11 cellular contexts compared by ENCODE assay signal in genomic region chr9:129712595-129713524, GRCh38. TPM values are rescaled to one million over a fixed set of nuclear protein-coding genes. Genes with fewer than 3 reads are reported as not detected.
DNase-seq lines count a peak whose midpoint lies in the region; ATAC-seq and TF ChIP-seq lines count a peak whose summit lies in the region.
"Had no signal": no experiment of that assay in that cellular context is flagged by ENCODE, and none has a peak within 500 bp of the region (broad histone marks: within the 10 kb centered on the region; RNA-seq: fewer than 3 reads in every experiment).

No MANE protein-coding gene starts in this region.

- H3K4me1 Mint-ChIP-seq in activated naive CD8-positive, alpha-beta T cell treated with anti-CD3 and anti-CD28 coated beads for 36 hours: peaks cover 15% of the 10 kb centered on the region

- H3K27me3 ChIP-seq in suprapubic skin: no peaks in the 10 kb centered on the region
- H3K27me3 ChIP-seq in BE2C: no peaks in the 10 kb centered on the region

- TF ChIP-seq EP300 in suprapubic skin (IDR thresholded peaks at IDR 0.05): no peak

- WGBS in suprapubic skin: 56% methylated on average over 25 of the region's 34 CpGs

- no peak overlapping the region for H3K27ac Mint-ChIP-seq in activated naive CD8-positive, alpha-beta T cell treated with anti-CD3 and anti-CD28 coated beads for 36 hours

- H3K36me3 Mint-ChIP-seq in activated naive CD8-positive, alpha-beta T cell treated with anti-CD3 and anti-CD28 coated beads for 36 hours: no peaks in the 10 kb centered on the region

- no peaks in the 10 kb centered on the region for H3K36me3 ChIP-seq in suprapubic skin
- H3K36me3 ChIP-seq in BE2C: no peaks in the 10 kb centered on the region

- DNase-seq in H4 (ENCODE audit: low spot score) (peak; percentile 79), left cardiac atrium (no peak), suprapubic skin (ENCODE audit: low spot score in 2 of 2) (no peak), LoVo (ENCODE audit: low spot score) (no peak), NCI-H69 (lab: John Stamatoyannopoulos, UW) (no peak), BE2C (no peak)
- DNase-seq in activated naive CD8-positive, alpha-beta T cell treated with anti-CD3 and anti-CD28 coated beads for 36 hours: peak; percentile 11
- no peak for DNase-seq in activated naive CD4-positive, alpha-beta T cell treated with Interleukin-2 at 50 U/mL for 16 hours
- DNase-seq: stimulated activated CD4-positive, alpha-beta T cell treated with anti-CD3 and anti-CD28 coated beads, Interleukin-1b, Interleukin-23, amount 100 ng/mL, for 48 hours; T-helper 1 cell had no signal

- no peak overlapping the region for H3K4me3 ChIP-seq in suprapubic skin
- no peak overlapping the region for H3K4me3 ChIP-seq in BE2C (ENCODE audit: low read depth, low read length)

- intact Hi-C loops in left cardiac atrium (cut with DNase I): no loop called here

- TF ChIP-seq CTCF in suprapubic skin (IDR thresholded peaks at IDR 0.05) (no peak), BE2C (IDR thresholded peaks at IDR 0.05; ENCODE audit: low read depth, low read length) (no peak)

- TF ChIP-seq POLR2A in suprapubic skin (IDR thresholded peaks at IDR 0.05): peak in 1 of 2 donors; percentile 11

- peak overlapping the region; percentile 69 for H3K27ac ChIP-seq in suprapubic skin

- H3K9me3 Mint-ChIP-seq in activated naive CD8-positive, alpha-beta T cell treated with anti-CD3 and anti-CD28 coated beads for 36 hours: no peaks in the 10 kb centered on the region

- no peak overlapping the region for H3K4me3 Mint-ChIP-seq in activated naive CD8-positive, alpha-beta T cell treated with anti-CD3 and anti-CD28 coated beads for 36 hours

- H3K4me1 ChIP-seq in suprapubic skin: peaks cover 30% of the 10 kb centered on the region
- H3K4me1 ChIP-seq in BE2C: no peaks in the 10 kb centered on the region

- H3K27me3 Mint-ChIP-seq in activated naive CD8-positive, alpha-beta T cell treated with anti-CD3 and anti-CD28 coated beads for 36 hours: peaks cover 15% of the 10 kb centered on the region

- H3K9me3 ChIP-seq in suprapubic skin (no peaks in the 10 kb centered on the region), BE2C (no peaks in the 10 kb centered on the region)

- ATAC-seq in left cardiac atrium: peak; percentile 33 to 52

RNA-seq across cellular contexts. Expression of gene PTGES, which starts 40.0 kb away (rescaled TPM):
- 13.0 and 14.2 TPM in 2 replicates for total RNA-seq in H4 (2014; rRNA removed; shearing (Covaris generic))
- total RNA-seq in activated naive CD8-positive, alpha-beta T cell treated with anti-CD3 and anti-CD28 coated beads for 36 hours: under 1 TPM; 0.20 to 0.21 TPM
- total RNA-seq in left cardiac atrium: 1 to 10 TPM; 4.5 to 7.9 TPM
- 10 to 100 TPM; 21.8 to 38.8 (median 24.0) TPM for total RNA-seq in suprapubic skin
- polyA plus RNA-seq in BE2C (2012; ENCODE audit: insufficient read depth, insufficient read length, low read depth): 1.4 TPM

RNA-seq across cellular contexts. Expression of gene PRRX2, which starts 47.4 kb away (rescaled TPM):
- 16.5 and 18.9 TPM in 2 replicates for total RNA-seq in H4 (2014; rRNA removed; shearing (Covaris generic))
- total RNA-seq in activated naive CD8-positive, alpha-beta T cell treated with anti-CD3 and anti-CD28 coated beads for 36 hours: under 1 TPM; 0.66 to 0.76 TPM
- total RNA-seq in left cardiac atrium: 1 to 10 TPM; 1.8 to 5.3 TPM
- 10 to 100 TPM in 3 of 4 donors, 1 to 10 TPM in 1; 9.9 to 16.9 (median 14.0) TPM for total RNA-seq in suprapubic skin
- polyA plus RNA-seq in BE2C (2012; ENCODE audit: insufficient read depth, insufficient read length, low read depth): not detected
- polyA plus RNA-seq: keratinocyte had no signal

Comparison
In these comparisons a context has a peak if more than half of its experiments do, and no peak if none do; other contexts are left out.
1. DNase-seq: peak in H4 (single experiment) and activated naive CD8-positive, alpha-beta T cell treated with anti-CD3 and anti-CD28 coated beads for 36 hours (single experiment); none in left cardiac atrium (single experiment), suprapubic skin (0 of 2), LoVo (single experiment), NCI-H69 (single experiment), activated naive CD4-positive, alpha-beta T cell treated with Interleukin-2 at 50 U/mL for 16 hours (single experiment) and BE2C (single experiment).
2. RNA of gene PTGES, which starts 40.0 kb away (total RNA-seq): 21.8 to 38.8 TPM in suprapubic skin, 13.0 to 14.2 TPM in H4 and 4.5 to 7.9 TPM in left cardiac atrium; 0.20 to 0.21 TPM in activated naive CD8-positive, alpha-beta T cell treated with anti-CD3 and anti-CD28 coated beads for 36 hours; every median in the first group is over 4 times any median in the second.